ENCODE assay signal across 8 cellular contexts in genomic region chr2:127355407-127356008, GRCh38. TPM values are rescaled to one million over a fixed set of nuclear protein-coding genes. Genes with fewer than 3 reads are reported as not detected.
DNase-seq lines count a peak whose midpoint lies in the region; ATAC-seq and TF ChIP-seq lines count a peak whose summit lies in the region.

No MANE protein-coding gene starts in this region.

- ATAC-seq in heart right ventricle (no peak), GM18870 (IDR thresholded peaks at IDR 0.05; ENCODE audit: unreplicated experiment) (no peak)

- H3K4me1 ChIP-seq in heart right ventricle (peaks cover 0 to 59% (median 41%) of the 10 kb centered on the region in 9 donors), spleen (peaks cover 4 to 65% (median 36%) of the 10 kb centered on the region in 6 donors)

- DNase-seq in heart right ventricle (no peak), cardiac septum (ENCODE audit: low spot score) (no peak), RPMI7951 (ENCODE audit: low read depth) (peak; percentile 37), epithelial cell of esophagus (ENCODE audit: low read depth) (peak; percentile 60), spleen (no peak), ecto neural progenitor cell (ENCODE audit: low spot score) (no peak), SK-N-DZ (ENCODE audit: low spot score) (no peak)

- no peak for TF ChIP-seq POLR2A in spleen (IDR thresholded peaks at IDR 0.05)

- H3K9me3 ChIP-seq in heart right ventricle (peaks cover 0 to 7% (median 0%) of the 10 kb centered on the region in 11 donors), spleen (no peaks in the 10 kb centered on the region)

- TF ChIP-seq CTCF in heart right ventricle (IDR thresholded peaks at IDR 0.05) (peak; percentile 19 to 61 (median 45)), epithelial cell of esophagus (IDR thresholded peaks at IDR 0.05; ENCODE audit: insufficient read depth, low read depth, low read length, missing control alignments) (peak; percentile 76), spleen (IDR thresholded peaks at IDR 0.05 in 8 of 11, conservative IDR thresholded peaks at IDR 0.05 in 3 of 11) (peak in 10 of 11 experiments; percentile 14 to 68 (median 55))

- no peaks in the 10 kb centered on the region for H3K27me3 ChIP-seq in heart right ventricle
- no peaks in the 10 kb centered on the region for H3K27me3 ChIP-seq in spleen (replicated peaks in 1 of 7)

- whole genome bisulfite sequencing in heart right ventricle, 2 donors, result 74 to 77% methylated on average over 4 of the region's 4 CpGs
- 73 to 81% (median 76%) methylated on average over 4 of the region's 4 CpGs for WGBS in spleen, 5 donors

- intact Hi-C loops in heart right ventricle (cut with DNase I), result no loop called here
- intact Hi-C loops in cardiac septum (cut with DNase I), result loop anchor here (2.0 kb wide), 1 partner anchor 59 kb away; no protein-coding TSS in a partner anchor
- intact Hi-C loops in spleen (cut with DNase I; ENCODE audit: low total_unique reads), result no loop called here

- H3K27ac ChIP-seq in heart right ventricle, result no peak overlapping the region
- H3K27ac ChIP-seq in spleen, result no peak overlapping the region

- no peak overlapping the region for H3K4me3 ChIP-seq in heart right ventricle
- H3K4me3 ChIP-seq in epithelial cell of esophagus (ENCODE audit: low read length), result no peak overlapping the region
- no peak overlapping the region for H3K4me3 ChIP-seq in spleen

- H3K36me3 ChIP-seq in heart right ventricle (no peaks in the 10 kb centered on the region), spleen (no peaks in the 10 kb centered on the region)

RNA-seq across cellular contexts. Expression of gene MAP3K2, which starts 32.3 kb away (rescaled TPM):
- total RNA-seq in heart right ventricle (10 to 100 TPM; 20.8 to 30.9 (median 26.4) TPM), cardiac septum (31.6 TPM), spleen (10 to 100 TPM; 60.3 to 83.9 (median 68.6) TPM)
- polyA plus RNA-seq in heart right ventricle (1 to 10 TPM; 2.9 to 8.8 TPM), spleen (1 to 10 TPM; 6.5 to 8.6 (median 7.8) TPM)
- 27.0 and 31.5 TPM in 2 replicates for total RNA-seq in RPMI7951 (2014; rRNA removed; shearing (Covaris generic))
- 9.0 and 12.2 TPM in 2 replicates for polyA plus RNA-seq in SK-N-DZ (2014; cell fraction: cytosol; rRNA removed)
- 19.9 and 27.0 TPM in 2 replicates for polyA plus RNA-seq in SK-N-DZ (2014; cell fraction: nucleus; rRNA removed)

Comparison
In these comparisons a context has a peak if more than half of its experiments do, and no peak if none do; other contexts are left out.
1. DNase-seq: peak in RPMI7951 (single experiment) and epithelial cell of esophagus (single experiment); none in heart right ventricle (0 of 2), cardiac septum (single experiment), spleen (single experiment), ecto neural progenitor cell (single experiment) and SK-N-DZ (single experiment).
2. Peak in every context shown above with its lines, with median percentiles within 50 percentile points of each other: CTCF ChIP-seq.